ENCODE assay signal across 8 cellular contexts in the genomic region with DNA sequence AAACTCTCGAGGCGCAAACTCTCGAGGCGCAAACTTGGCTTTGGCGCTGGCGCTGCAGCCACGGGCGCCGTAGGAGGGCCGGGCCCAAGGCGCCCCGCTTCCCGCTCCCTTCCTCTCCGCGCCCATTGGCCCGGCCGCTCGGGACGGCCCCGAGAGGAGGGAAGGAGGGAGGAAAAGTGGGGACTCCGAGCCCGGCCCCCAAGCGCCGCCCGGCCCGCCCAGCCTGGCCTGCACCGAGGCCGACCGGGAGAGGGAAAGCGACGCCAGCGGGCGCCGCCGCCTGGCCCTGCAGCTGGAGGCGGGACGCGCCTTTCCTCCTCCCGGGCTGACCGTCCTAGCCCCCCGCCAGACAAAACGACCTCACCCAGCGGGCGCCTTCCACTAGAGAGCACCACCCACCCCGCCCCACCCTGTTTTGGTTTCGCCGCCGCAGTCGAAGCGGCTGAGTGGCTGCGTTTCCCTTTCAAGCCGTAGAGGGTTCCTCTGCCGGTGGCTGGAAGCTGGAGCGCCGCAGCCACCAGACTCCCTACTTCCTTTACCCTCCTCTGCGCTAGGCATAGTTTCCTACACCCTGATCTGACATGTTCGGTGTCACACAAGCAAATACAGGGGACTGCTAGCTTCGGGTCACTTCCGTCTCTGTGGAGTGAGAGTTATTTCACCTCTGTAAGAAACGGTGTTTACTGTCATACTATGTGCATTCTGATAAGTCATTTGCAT. TPM values are rescaled to one million over a fixed set of nuclear protein-coding genes. Genes with fewer than 3 reads are reported as not detected.
A peak's percentile ranks its signal among the peaks of the same experiment; 100 is the strongest.
DNase-seq lines count a peak whose midpoint lies in the region; ATAC-seq and TF ChIP-seq lines count a peak whose summit lies in the region.

A gene with protein sequence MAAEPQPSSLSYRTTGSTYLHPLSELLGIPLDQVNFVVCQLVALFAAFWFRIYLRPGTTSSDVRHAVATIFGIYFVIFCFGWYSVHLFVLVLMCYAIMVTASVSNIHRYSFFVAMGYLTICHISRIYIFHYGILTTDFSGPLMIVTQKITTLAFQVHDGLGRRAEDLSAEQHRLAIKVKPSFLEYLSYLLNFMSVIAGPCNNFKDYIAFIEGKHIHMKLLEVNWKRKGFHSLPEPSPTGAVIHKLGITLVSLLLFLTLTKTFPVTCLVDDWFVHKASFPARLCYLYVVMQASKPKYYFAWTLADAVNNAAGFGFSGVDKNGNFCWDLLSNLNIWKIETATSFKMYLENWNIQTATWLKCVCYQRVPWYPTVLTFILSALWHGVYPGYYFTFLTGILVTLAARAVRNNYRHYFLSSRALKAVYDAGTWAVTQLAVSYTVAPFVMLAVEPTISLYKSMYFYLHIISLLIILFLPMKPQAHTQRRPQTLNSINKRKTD (minus strand): TSS at position 78 of the 720 bp plus-strand sequence. CDS start 235 bp downstream, outside the sequence.

- intact Hi-C loops in activated naive CD4-positive, alpha-beta T cell treated with anti-CD3 and anti-CD28 coated beads for 36 hours (cut with micrococcal nuclease) = loop anchor here (1.0 to 5.0 kb wide), 10 partner anchors 10 to 1385 kb away; a partner anchor contains a TSS

- peak within 1 kb of the TSS; percentile 83 for H3K4me3 Mint-ChIP-seq in activated naive CD4-positive, alpha-beta T cell treated with anti-CD3 and anti-CD28 coated beads for 36 hours

- no peaks in the 10 kb centered on the region for H3K27me3 ChIP-seq in thymus (ENCODE audit: control insufficient read depth, insufficient read depth)

- no peaks in the 10 kb centered on the region for H3K27me3 Mint-ChIP-seq in activated naive CD4-positive, alpha-beta T cell treated with anti-CD3 and anti-CD28 coated beads for 36 hours (ENCODE audit: low read depth)

- H3K9me3 Mint-ChIP-seq in activated naive CD4-positive, alpha-beta T cell treated with anti-CD3 and anti-CD28 coated beads for 36 hours = no peaks in the 10 kb centered on the region

- peaks cover 10% of the 10 kb centered on the region for H3K4me1 ChIP-seq in ES-I3 (ENCODE audit: insufficient read depth, low read length)
- peaks cover 9% of the 10 kb centered on the region for H3K4me1 ChIP-seq in thymus (ENCODE audit: control insufficient read depth, insufficient read depth, low read length)

- no peaks in the 10 kb centered on the region for H3K36me3 Mint-ChIP-seq in activated naive CD4-positive, alpha-beta T cell treated with anti-CD3 and anti-CD28 coated beads for 36 hours (ENCODE audit: low read depth)

- peak; percentile 97 for ATAC-seq in omental fat pad (ENCODE audit: low FRiP score)

- H3K4me3 ChIP-seq in LNCaP clone FGC (ENCODE audit: low read depth, low read length) (peak within 1 kb of the TSS; percentile 34), thymus (ENCODE audit: low read length) (peak within 1 kb of the TSS; percentile 68)

- peak within 1 kb of the TSS; percentile 85 for H3K27ac Mint-ChIP-seq in activated naive CD4-positive, alpha-beta T cell treated with anti-CD3 and anti-CD28 coated beads for 36 hours

- no peaks in the 10 kb centered on the region for H3K36me3 ChIP-seq in ES-I3 (ENCODE audit: insufficient read depth, low read length)
- no peaks in the 10 kb centered on the region for H3K36me3 ChIP-seq in thymus (ENCODE audit: control insufficient read depth, insufficient read depth)

- H3K9me3 ChIP-seq in ES-I3 (ENCODE audit: control insufficient read depth, insufficient read depth, low read length) = no peaks in the 10 kb centered on the region
- H3K9me3 ChIP-seq in thymus (ENCODE audit: control insufficient read depth) = no peaks in the 10 kb centered on the region

- peak within 1 kb of the TSS; percentile 92 for H3K9ac ChIP-seq in ES-I3 (ENCODE audit: low read depth, low read length)

- CTCF ChIA-PET in activated naive CD4-positive, alpha-beta T cell treated with anti-CD3 and anti-CD28 coated beads for 36 hours (lab: Charles Lee) = interaction anchor here (0.6 to 1.1 kb wide), 4 partner anchors 28 to 322 kb away, joined by 3 read pairs; no protein-coding TSS in a partner anchor

- peaks cover 30% of the 10 kb centered on the region for H3K4me1 Mint-ChIP-seq in activated naive CD4-positive, alpha-beta T cell treated with anti-CD3 and anti-CD28 coated beads for 36 hours (ENCODE audit: low read depth)

- under 1% methylated on average over 60 of the region's 60 CpGs for WGBS in thymus

- TF ChIP-seq CTCF in LNCaP clone FGC (IDR thresholded peaks at IDR 0.05; ENCODE audit: control insufficient read depth, extremely low read depth, insufficient read depth) (no peak), omental fat pad (IDR thresholded peaks at IDR 0.05) (no peak)

- DNase-seq in H4 (ENCODE audit: low spot score) = peak; percentile 82
- no peak for DNase-seq in LNCaP clone FGC (ENCODE audit: low read depth)
- DNase-seq in SHP77 treated with DMSO at 0.1 percent for 48 hours (lab: John Stamatoyannopoulos, UW) = peak; percentile 30
- peak; percentile 71 for DNase-seq in activated naive CD4-positive, alpha-beta T cell treated with anti-CD3 and anti-CD28 coated beads for 36 hours
- DNase-seq in globus pallidus (ENCODE audit: low spot score) = peak; percentile 79
- DNase-seq in omental fat pad (ENCODE audit: low spot score) = peak; percentile 55

- peak within 1 kb of the TSS; percentile 77 for H3K27ac ChIP-seq in thymus (ENCODE audit: low read depth)

RNA-seq across cellular contexts. Expression of the gene that starts here (rescaled TPM):
- total RNA-seq in H4 (2014; rRNA removed; shearing (Covaris generic)) = 12.3 and 13.0 TPM in 2 replicates
- total RNA-seq in activated naive CD4-positive, alpha-beta T cell treated with anti-CD3 and anti-CD28 coated beads for 36 hours = 1 to 10 TPM; 6.3 to 7.3 TPM
- 10 to 100 TPM in 1 of 4 donors, 1 to 10 TPM in 3; 6.6 to 10.2 (median 7.0) TPM for total RNA-seq in omental fat pad
- polyA plus RNA-seq in thymus = 2.3 TPM
